9 cellular contexts compared by ENCODE assay signal in genomic region chr11:119019996-119020395, GRCh38. TPM values are rescaled to one million over a fixed set of nuclear protein-coding genes. Genes with fewer than 3 reads are reported as not detected.
DNase-seq lines count a peak whose midpoint lies in the region; ATAC-seq and TF ChIP-seq lines count a peak whose summit lies in the region.
"Had no signal": no experiment of that assay in that cellular context is flagged by ENCODE, and none has a peak within 500 bp of the region (broad histone marks: within the 10 kb centered on the region; RNA-seq: fewer than 3 reads in every experiment).

No MANE protein-coding gene starts in this region.

- H3K27ac Mint-ChIP-seq in progenitor cell of endocrine pancreas = peak overlapping the region; percentile 100

- BruUV-seq in PC-3 (replicated peaks; lab: Mats Ljungman, UMichigan) = no TSS peak

- CTCF ChIA-PET in PC-3 (lab: Charles Lee) = interaction anchor here (0.6 to 0.9 kb wide), 2 partner anchors 76 to 78 kb away, joined by 3 to 5 read pairs; no protein-coding TSS in a partner anchor

- peaks cover 59% of the 10 kb centered on the region for H3K36me3 ChIP-seq in PC-3 (ENCODE audit: low read depth, low read length)

- H3K27me3 Mint-ChIP-seq in progenitor cell of endocrine pancreas = no peaks in the 10 kb centered on the region

- peaks cover 27% of the 10 kb centered on the region for H4K20me1 ChIP-seq in PC-3 (ENCODE audit: low read length)

- H3K4me1 Mint-ChIP-seq in progenitor cell of endocrine pancreas (ENCODE audit: low read depth) = peaks cover 20% of the 10 kb centered on the region

- intact Hi-C loops in PC-3 (cut with micrococcal nuclease) = loop anchor here (2.0 to 5.0 kb wide), 2 partner anchors 21 to 37 kb away; partner anchors contain the start of genes CENATAC and HYOU1

- H3K79me2 ChIP-seq in PC-3 (ENCODE audit: low read length) = peaks cover 75% of the 10 kb centered on the region

- peak overlapping the region; percentile 99; the same call in 1 of the 2 replicates for H3K9ac ChIP-seq in PC-3 (ENCODE audit: low read length)

- DNase-seq in EH (ENCODE audit: low read depth) (peak; percentile 15), PC-3 (peak; percentile 34), epithelial cell of prostate (ENCODE audit: low read depth, low spot score) (no peak), progenitor cell of endocrine pancreas (ENCODE audit: low spot score, unreplicated experiment) (no peak), nucleus accumbens (lab: John Stamatoyannopoulos, UW) (no peak)
- DNase-seq: NCI-H187 had no signal

- TF ChIP-seq CTCF in PC-3 (conservative IDR thresholded peaks at IDR 0.05; ENCODE audit: low read depth, low read length) (no peak), progenitor cell of endocrine pancreas (IDR thresholded peaks at IDR 0.05; ENCODE audit: unreplicated experiment) (no peak)

- H3K36me3 Mint-ChIP-seq in progenitor cell of endocrine pancreas (ENCODE audit: insufficient read depth) = peaks cover 27% of the 10 kb centered on the region

- peak overlapping the region; percentile 98 for H3K4me3 ChIP-seq in PC-3 (ENCODE audit: low read length)

- ATAC-seq in PC-3 (no peak), GM21529 (IDR thresholded peaks at IDR 0.05; ENCODE audit: unreplicated experiment) (no peak), HG02759 (IDR thresholded peaks at IDR 0.05; ENCODE audit: unreplicated experiment) (no peak), GM21423 (IDR thresholded peaks at IDR 0.05; ENCODE audit: unreplicated experiment) (no peak)

- no peak overlapping the region for H3K27ac ChIP-seq in PC-3 (ENCODE audit: low read length)
- peak overlapping the region; percentile 91 for H3K27ac ChIP-seq in epithelial cell of prostate

- no peaks in the 10 kb centered on the region for H3K9me2 ChIP-seq in PC-3 (replicated peaks; ENCODE audit: low read length)

- H3F3A ChIP-seq in PC-3 (ENCODE audit: low read length, unreplicated experiment) = peaks cover 22% of the 10 kb centered on the region

- H3K4me3 Mint-ChIP-seq in progenitor cell of endocrine pancreas (ENCODE audit: low read depth) = peak overlapping the region; percentile 100

- no peaks in the 10 kb centered on the region for H3K9me3 Mint-ChIP-seq in progenitor cell of endocrine pancreas (ENCODE audit: low read depth)

- H3K4me1 ChIP-seq in PC-3 (ENCODE audit: insufficient read depth, low read length) = peaks cover 31% of the 10 kb centered on the region

- H3K9me3 ChIP-seq in PC-3 (ENCODE audit: low read length) = no peaks in the 10 kb centered on the region

- no peak overlapping the region for H2AFZ ChIP-seq in PC-3 (ENCODE audit: low read length)

- no peaks in the 10 kb centered on the region for H3K27me3 ChIP-seq in PC-3 (ENCODE audit: low read length)

- peak overlapping the region; percentile 94 for H3K4me2 ChIP-seq in PC-3 (ENCODE audit: low read length)

- POLR2A ChIA-PET in PC-3 (lab: Charles Lee; ENCODE audit: unreplicated experiment) = interaction anchor here (0.6 to 1.3 kb wide), 2 partner anchors 9 to 22 kb away, joined by 4 read pairs; partner anchors contain the start of gene CENATAC

RNA-seq across cellular contexts. Expression of gene TRAPPC4, which starts 1.4 kb away (rescaled TPM):
- total RNA-seq in PC-3 (2014; rRNA removed) = 129 and 150 TPM in 2 replicates
- total RNA-seq in progenitor cell of endocrine pancreas = 60.3 and 60.7 TPM in 2 replicates

RNA-seq across cellular contexts. Expression of gene RPS25, which starts 1.9 kb away (rescaled TPM):
- total RNA-seq in PC-3 (2014; rRNA removed) = 813 and 931 TPM in 2 replicates
- total RNA-seq in progenitor cell of endocrine pancreas = 1,089 and 1,112 TPM in 2 replicates

RNA-seq across cellular contexts. Expression of gene SLC37A4, which starts 10.7 kb away (rescaled TPM):
- 31.4 and 35.4 TPM in 2 replicates for total RNA-seq in PC-3 (2014; rRNA removed)
- total RNA-seq in progenitor cell of endocrine pancreas = 52.7 and 53.4 TPM in 2 replicates

RNA-seq across cellular contexts. Expression of gene CENATAC, which starts 22.1 kb away (rescaled TPM):
- 83.5 and 88.0 TPM in 2 replicates for total RNA-seq in PC-3 (2014; rRNA removed)
- 56.5 and 66.6 TPM in 2 replicates for total RNA-seq in progenitor cell of endocrine pancreas

RNA-seq across cellular contexts. Expression of gene HYOU1, which starts 37.0 kb away (rescaled TPM):
- total RNA-seq in PC-3 (2014; rRNA removed) (168 and 208 TPM in 2 replicates), progenitor cell of endocrine pancreas (196 and 199 TPM in 2 replicates)

Comparison
In these comparisons a context has a peak if more than half of its experiments do, and no peak if none do; other contexts are left out.
1. DNase-seq: peak in EH (single experiment) and PC-3 (single experiment); none in epithelial cell of prostate (single experiment), progenitor cell of endocrine pancreas (single experiment) and nucleus accumbens (0 of 56).